ENCODE assay signal across 20 cellular contexts in genomic region chr1:100404816-100405215, GRCh38. TPM values are rescaled to one million over a fixed set of nuclear protein-coding genes. Genes with fewer than 3 reads are reported as not detected.
A peak's percentile ranks its signal among the peaks of the same experiment; 100 is the strongest.
DNase-seq lines count a peak whose midpoint lies in the region; ATAC-seq and TF ChIP-seq lines count a peak whose summit lies in the region.
"Had no signal": no experiment of that assay in that cellular context is flagged by ENCODE, and none has a peak within 500 bp of the region (broad histone marks: within the 10 kb centered on the region; RNA-seq: fewer than 3 reads in every experiment).

No MANE protein-coding gene starts in this region.

- peaks cover 16% of the 10 kb centered on the region for H3K9me3 Mint-ChIP-seq in stimulated activated naive CD8-positive, alpha-beta T cell treated with anti-CD3 and anti-CD28 coated beads, Interleukin-15, Interleukin-2, amounts not matched to agents 100 ng/mL and 50 ng/mL, for 24 hours
- peaks cover 0 to 14% (median 12%) of the 10 kb centered on the region in 3 donors for H3K9me3 Mint-ChIP-seq in T-cell

- POLR2A ChIA-PET in T-cell (lab: Charles Lee), result interaction anchor here (0.5 to 1.6 kb wide), 9 partner anchors 8 to 53 kb away, joined by 3 to 9 read pairs (median 3); partner anchors contain the start of gene CDC14A (in 1 of the 2)

- H3K27ac Mint-ChIP-seq in stimulated activated naive CD8-positive, alpha-beta T cell treated with anti-CD3 and anti-CD28 coated beads, Interleukin-15, Interleukin-2, amounts not matched to agents 100 ng/mL and 50 ng/mL, for 24 hours, result peak overlapping the region; percentile 29
- H3K27ac Mint-ChIP-seq in T-cell, result peak overlapping the region; percentile 87 to 96
- H3K27ac Mint-ChIP-seq: brain had no signal

- TF ChIP-seq CTCF in fibroblast of pulmonary artery (IDR thresholded peaks at IDR 0.05; ENCODE audit: low read length, missing control alignments), result no peak

- in situ Hi-C loops in G401 (cut with HindIII; ENCODE audit: low sequenced_read_pairs), result no loop called here

- H3K4me1 Mint-ChIP-seq in stimulated activated naive CD8-positive, alpha-beta T cell treated with anti-CD3 and anti-CD28 coated beads, Interleukin-15, Interleukin-2, amounts not matched to agents 100 ng/mL and 50 ng/mL, for 24 hours (ENCODE audit: low read depth), result peaks cover 81% of the 10 kb centered on the region
- H3K4me1 Mint-ChIP-seq in T-cell, result peaks cover 85 to 97% (median 86%) of the 10 kb centered on the region in 3 donors

- peaks cover 25% of the 10 kb centered on the region for H3K36me3 Mint-ChIP-seq in stimulated activated naive CD8-positive, alpha-beta T cell treated with anti-CD3 and anti-CD28 coated beads, Interleukin-15, Interleukin-2, amounts not matched to agents 100 ng/mL and 50 ng/mL, for 24 hours (ENCODE audit: low read depth)
- H3K36me3 Mint-ChIP-seq in T-cell, result peaks cover 61% of the 10 kb centered on the region

- H3K4me3 Mint-ChIP-seq in stimulated activated naive CD8-positive, alpha-beta T cell treated with anti-CD3 and anti-CD28 coated beads, Interleukin-15, Interleukin-2, amounts not matched to agents 100 ng/mL and 50 ng/mL, for 24 hours, result no peak overlapping the region
- peak overlapping the region in 2 of 3 donors; percentile 3 to 57 for H3K4me3 Mint-ChIP-seq in T-cell
- H3K4me3 Mint-ChIP-seq: B cell, brain had no signal

- H3K27me3 Mint-ChIP-seq in stimulated activated naive CD8-positive, alpha-beta T cell treated with anti-CD3 and anti-CD28 coated beads, Interleukin-15, Interleukin-2, amounts not matched to agents 100 ng/mL and 50 ng/mL, for 24 hours, result no peaks in the 10 kb centered on the region
- no peaks in the 10 kb centered on the region for H3K27me3 Mint-ChIP-seq in T-cell
- H3K27me3 Mint-ChIP-seq: B cell, brain, IgD-negative memory B cell had no signal

- H3K4me3 ChIP-seq in fibroblast of pulmonary artery (replicated peaks; ENCODE audit: low read depth, low read length), result no peak overlapping the region
- H3K4me3 ChIP-seq: SJSA1, thoracic aorta had no signal

- CTCF ChIA-PET in T-cell (lab: Charles Lee), result interaction anchor here (0.7 to 2.7 kb wide), 6 partner anchors 8 to 707 kb away, joined by 3 to 9 read pairs (median 4); no protein-coding TSS in a partner anchor

- no peak for ATAC-seq in stimulated activated naive CD8-positive, alpha-beta T cell treated with anti-CD3 and anti-CD28 coated beads, Interleukin-15, Interleukin-2, amounts not matched to agents 100 U/mL and 50 U/mL, for 24 hours
- no peak for ATAC-seq in T-cell (replicated peaks in 1 of 4)
- no peak for ATAC-seq in GM19351 (IDR thresholded peaks at IDR 0.05; ENCODE audit: unreplicated experiment)
- ATAC-seq: left colon had no signal

- no peak for DNase-seq in stimulated activated naive CD8-positive, alpha-beta T cell treated with anti-CD3 and anti-CD28 coated beads, Interleukin-15, Interleukin-2, amounts not matched to agents 100 U/mL and 50 U/mL, for 24 hours
- DNase-seq in T-cell (no peak), fibroblast of pulmonary artery (ENCODE audit: low read depth) (peak; percentile 10), stromal cell of bone marrow (ENCODE audit: low read depth) (peak; percentile 8), G401 (ENCODE audit: low spot score) (no peak), OCI-M2 (lab: John Stamatoyannopoulos, UW; ENCODE audit: unreplicated experiment) (no peak)
- DNase-seq: activated CD4-positive, alpha-beta T cell treated with anti-CD3 and anti-CD28 coated beads, Interleukin-2, amount 50 U/mL, for 4 hours; dermis blood vessel endothelial cell; left colon; NCI-H2029 treated with DMSO at 0.1 percent for 48 hours; NCI-H524 treated with DMSO at 0.1 percent for 48 hours; stimulated activated CD4-positive, alpha-beta T cell treated with anti-CD3 and anti-CD28 coated beads, Interleukin-4, amount 100 ng/mL, for 1 hour; T-helper 9 cell had no signal

RNA-seq across cellular contexts. Expression of gene CDC14A, which starts 52.5 kb away (rescaled TPM):
- total RNA-seq in T-cell, result 100 to 1,000 TPM in 2 of 5 donors, 10 to 100 TPM in 3; 77.1 to 169 (median 91.6) TPM
- total RNA-seq in G401 (2014; rRNA removed; shearing (Covaris generic)), result 4.1 and 9.9 TPM in 2 replicates

Comparison
In these comparisons a context has a peak if more than half of its experiments do, and no peak if none do; other contexts are left out.
1. DNase-seq: peak in fibroblast of pulmonary artery (single experiment) and stromal cell of bone marrow (single experiment); none in stimulated activated naive CD8-positive, alpha-beta T cell treated with anti-CD3 and anti-CD28 coated beads, Interleukin-15, Interleukin-2, amounts not matched to agents 100 U/mL and 50 U/mL, for 24 hours (single experiment), T-cell (0 of 34), G401 (single experiment) and OCI-M2 (single experiment).